In genomic region chr5:177444106-177445051, GRCh38 we compare ENCODE assay signal across 11 cellular contexts. TPM values are rescaled to one million over a fixed set of nuclear protein-coding genes. Genes with fewer than 3 reads are reported as not detected.
DNase-seq lines count a peak whose midpoint lies in the region; ATAC-seq and TF ChIP-seq lines count a peak whose summit lies in the region.
"Had no signal": no experiment of that assay in that cellular context is flagged by ENCODE, and none has a peak within 500 bp of the region (broad histone marks: within the 10 kb centered on the region; RNA-seq: fewer than 3 reads in every experiment).

No MANE protein-coding gene starts in this region.

- no peak for TF ChIP-seq CTCF in activated B cell treated with CpG ODN at 0.5 μM for 24 hours (IDR thresholded peaks at IDR 0.05)
- TF ChIP-seq CTCF in neural crest cell (conservative IDR thresholded peaks at IDR 0.05): no peak

- DNase-seq in activated CD4-positive, alpha-beta T cell treated with anti-CD3 and anti-CD28 coated beads, Interleukin-2, amount 10 ng/mL, durations not matched to agents 7 days and 5 days: no peak
- DNase-seq in activated CD4-positive, alpha-beta T cell treated with anti-CD3 and anti-CD28 coated beads, Interleukin-2, amount 50 U/mL, for 1 hour: no peak
- DNase-seq in activated B cell treated with CpG ODN at 0.5 μM for 24 hours (no peak), neural crest cell (ENCODE audit: low read depth, low spot score) (no peak), islet precursor cell (no peak)
- DNase-seq: activated CD4-positive, CD25-positive, alpha-beta regulatory T cell treated with anti-CD3 and anti-CD28 coated beads, Interleukin-2, amount 50 U/mL, for 72 hours; colonic mucosa; NCI-H748 treated with DMSO at 0.1 percent for 48 hours had no signal

- H3K4me3 Mint-ChIP-seq in activated CD4-positive, alpha-beta T cell treated with anti-CD3 and anti-CD28 coated beads, Interleukin-2, amount 10 ng/mL, durations not matched to agents 7 days and 5 days: peak overlapping the region; percentile 63
- H3K4me3 Mint-ChIP-seq in activated B cell treated with CpG ODN at 0.5 μM for 24 hours (peak overlapping the region; percentile 75), neural crest cell (peak overlapping the region; percentile 88)

- ATAC-seq in activated B cell treated with CpG ODN at 0.5 μM for 24 hours (ENCODE audit: low read depth): no peak
- no peak for ATAC-seq in HG03135 (IDR thresholded peaks at IDR 0.05; ENCODE audit: unreplicated experiment)
- ATAC-seq: sciatic nerve had no signal

- peaks cover 66% of the 10 kb centered on the region for H3K4me1 Mint-ChIP-seq in activated CD4-positive, alpha-beta T cell treated with anti-CD3 and anti-CD28 coated beads, Interleukin-2, amount 10 ng/mL, durations not matched to agents 7 days and 5 days
- H3K4me1 Mint-ChIP-seq in activated B cell treated with CpG ODN at 0.5 μM for 24 hours (peaks cover 44% of the 10 kb centered on the region), neural crest cell (peaks cover 43% of the 10 kb centered on the region)

- CTCF ChIA-PET in activated CD4-positive, alpha-beta T cell treated with anti-CD3 and anti-CD28 coated beads, Interleukin-2, amount 10 ng/mL, durations not matched to agents 7 days and 5 days (lab: Charles Lee): interaction anchor here (1.0 to 46.8 kb wide), 9 partner anchors 3 to 135 kb away, joined by 3 to 1643 read pairs (median 8); partner anchors contain the start of genes F12, GRK6, PFN3 and PRR7
- CTCF ChIA-PET in activated B cell treated with CpG ODN at 0.5 μM for 24 hours (lab: Charles Lee): interaction anchor here (0.8 to 13.5 kb wide), 4 partner anchors 10 to 74 kb away, joined by 3 to 293 read pairs (median 16); partner anchors contain the start of gene PFN3

- peaks cover 19% of the 10 kb centered on the region for H3K36me3 Mint-ChIP-seq in activated CD4-positive, alpha-beta T cell treated with anti-CD3 and anti-CD28 coated beads, Interleukin-2, amount 10 ng/mL, durations not matched to agents 7 days and 5 days (ENCODE audit: low read depth)
- peaks cover 32% of the 10 kb centered on the region for H3K36me3 Mint-ChIP-seq in activated B cell treated with CpG ODN at 0.5 μM for 24 hours (ENCODE audit: low read depth)
- H3K36me3 Mint-ChIP-seq in neural crest cell (ENCODE audit: low read depth): peaks cover 7% of the 10 kb centered on the region

- H3K27ac Mint-ChIP-seq in activated CD4-positive, alpha-beta T cell treated with anti-CD3 and anti-CD28 coated beads, Interleukin-2, amount 10 ng/mL, durations not matched to agents 7 days and 5 days: peak overlapping the region; percentile 84
- H3K27ac Mint-ChIP-seq in activated B cell treated with CpG ODN at 0.5 μM for 24 hours: peak overlapping the region; percentile 86
- H3K27ac Mint-ChIP-seq in neural crest cell (ENCODE audit: unreplicated experiment): peak overlapping the region; percentile 87

- peaks cover 8% of the 10 kb centered on the region for H3K27me3 Mint-ChIP-seq in activated CD4-positive, alpha-beta T cell treated with anti-CD3 and anti-CD28 coated beads, Interleukin-2, amount 10 ng/mL, durations not matched to agents 7 days and 5 days
- no peaks in the 10 kb centered on the region for H3K27me3 Mint-ChIP-seq in activated B cell treated with CpG ODN at 0.5 μM for 24 hours
- H3K27me3 Mint-ChIP-seq in neural crest cell (ENCODE audit: low read depth): peaks cover 38% of the 10 kb centered on the region

- POLR2A ChIA-PET in activated CD4-positive, alpha-beta T cell treated with anti-CD3 and anti-CD28 coated beads, Interleukin-2, amount 10 ng/mL, durations not matched to agents 7 days and 5 days (lab: Charles Lee): interaction anchor here (1.2 to 1.6 kb wide), 3 partner anchors 10 to 40 kb away, joined by 3 to 4 read pairs (median 4); no protein-coding TSS in a partner anchor
- POLR2A ChIA-PET in activated B cell treated with CpG ODN at 0.5 μM for 24 hours (lab: Charles Lee): interaction anchor here (0.7 to 11.5 kb wide), 5 partner anchors 8 to 41 kb away, joined by 3 to 296 read pairs (median 5); partner anchors contain the start of gene GRK6

- H3K9me3 Mint-ChIP-seq in activated CD4-positive, alpha-beta T cell treated with anti-CD3 and anti-CD28 coated beads, Interleukin-2, amount 10 ng/mL, durations not matched to agents 7 days and 5 days: no peaks in the 10 kb centered on the region
- H3K9me3 Mint-ChIP-seq in activated B cell treated with CpG ODN at 0.5 μM for 24 hours (no peaks in the 10 kb centered on the region), neural crest cell (no peaks in the 10 kb centered on the region)

- intact Hi-C loops in activated B cell treated with CpG ODN at 0.5 μM for 24 hours (cut with micrococcal nuclease): no loop called here

RNA-seq across cellular contexts. Expression of gene PRR7, which starts 2.2 kb away (rescaled TPM):
- 1 to 10 TPM; 5.3 to 9.7 TPM for total RNA-seq in activated CD4-positive, alpha-beta T cell treated with anti-CD3 and anti-CD28 coated beads, Interleukin-2, amount 10 ng/mL, durations not matched to agents 7 days and 5 days
- total RNA-seq in activated B cell treated with CpG ODN at 0.5 μM for 24 hours (2.4 and 3.2 TPM in 2 replicates), neural crest cell (16.1 and 19.0 TPM in 2 replicates)

RNA-seq across cellular contexts. Expression of gene GRK6, which starts 17.9 kb away (rescaled TPM):
- total RNA-seq in activated CD4-positive, alpha-beta T cell treated with anti-CD3 and anti-CD28 coated beads, Interleukin-2, amount 10 ng/mL, durations not matched to agents 7 days and 5 days: 100 to 1,000 TPM; 242 to 296 TPM
- 90.6 and 92.6 TPM in 2 replicates for total RNA-seq in activated B cell treated with CpG ODN at 0.5 μM for 24 hours
- 47.4 and 54.9 TPM in 2 replicates for total RNA-seq in neural crest cell

RNA-seq across cellular contexts. Expression of gene DBN1, which starts 29.1 kb away (rescaled TPM):
- total RNA-seq in activated CD4-positive, alpha-beta T cell treated with anti-CD3 and anti-CD28 coated beads, Interleukin-2, amount 10 ng/mL, durations not matched to agents 7 days and 5 days: 1 to 10 TPM; 4.2 to 4.8 TPM
- 2.0 and 3.9 TPM in 2 replicates for total RNA-seq in activated B cell treated with CpG ODN at 0.5 μM for 24 hours
- total RNA-seq in neural crest cell: 387 and 410 TPM in 2 replicates

RNA-seq across cellular contexts. Expression of gene F12, which starts 35.0 kb away (rescaled TPM):
- under 1 TPM; 0.22 to 0.60 TPM for total RNA-seq in activated CD4-positive, alpha-beta T cell treated with anti-CD3 and anti-CD28 coated beads, Interleukin-2, amount 10 ng/mL, durations not matched to agents 7 days and 5 days
- total RNA-seq in activated B cell treated with CpG ODN at 0.5 μM for 24 hours (0.31 TPM in 1 of 2 replicates, not detected in the other), neural crest cell (2.3 and 2.7 TPM in 2 replicates)

RNA-seq across cellular contexts. Expression of gene PFN3, which starts 43.9 kb away (rescaled TPM):
- total RNA-seq in activated CD4-positive, alpha-beta T cell treated with anti-CD3 and anti-CD28 coated beads, Interleukin-2, amount 10 ng/mL, durations not matched to agents 7 days and 5 days: not detected
- not detected in 2 replicates for total RNA-seq in activated B cell treated with CpG ODN at 0.5 μM for 24 hours
- total RNA-seq in neural crest cell: not detected in 2 replicates
- total RNA-seq: colonic mucosa, sciatic nerve, suprapubic skin had no signal

Comparison
In these comparisons a context has a peak if more than half of its experiments do, and no peak if none do; other contexts are left out.
1. RNA of gene DBN1, which starts 29.1 kb away (total RNA-seq): 387 to 410 TPM in neural crest cell; 4.2 to 4.8 TPM in activated CD4-positive, alpha-beta T cell treated with anti-CD3 and anti-CD28 coated beads, Interleukin-2, amount 10 ng/mL, durations not matched to agents 7 days and 5 days and 2.0 to 3.9 TPM in activated B cell treated with CpG ODN at 0.5 μM for 24 hours; every median in the first group is over 10 times any median in the second.
2. Peak in every context shown above with its lines, with median percentiles within 50 percentile points of each other: H3K27ac Mint-ChIP-seq and H3K4me3 Mint-ChIP-seq.